Comparison of ENCODE assay signal across 1 cellular context in the genomic region with DNA sequence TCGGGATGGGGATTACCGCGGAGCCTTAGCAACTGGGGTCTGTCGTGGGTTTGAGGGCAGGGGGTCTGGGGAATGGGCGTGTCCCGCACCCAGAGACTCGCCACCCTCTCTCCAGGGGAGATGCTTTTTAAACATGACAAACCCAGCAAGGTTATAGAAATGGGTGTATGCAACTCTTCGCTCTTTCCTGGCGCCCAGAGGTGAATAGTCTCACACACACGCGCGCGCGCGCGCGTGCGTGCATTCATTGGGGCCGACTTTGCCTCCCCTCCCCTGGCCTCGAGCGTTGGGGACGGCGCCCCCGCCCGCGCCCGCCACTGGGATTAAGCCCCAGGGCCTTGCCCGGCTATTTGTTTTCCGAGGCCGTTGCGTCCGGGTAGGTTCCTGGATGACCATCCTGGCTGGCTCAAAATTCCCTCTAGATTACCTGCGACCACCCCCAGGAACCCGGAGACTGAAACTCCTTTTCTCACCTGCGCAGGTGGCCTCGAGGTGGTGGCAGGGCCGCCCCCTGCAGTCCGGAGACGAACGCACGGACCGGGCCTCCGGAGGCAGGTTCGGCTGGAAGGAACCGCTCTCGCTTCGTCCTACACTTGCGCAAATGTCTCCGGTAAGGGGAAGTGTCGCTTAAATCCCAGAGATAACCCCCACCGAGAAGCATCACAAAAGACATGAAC.
A peak's percentile ranks its signal among the peaks of the same experiment; 100 is the strongest.
TF ChIP-seq lines count a peak whose summit lies in the region.

No MANE protein-coding gene starts in this region.

TF ChIP-seq in HepG2, 621 proteins besides CTCF, POLR2A, EP300 and RAD21 (continued from another document):
- TF ChIP-seq, protein P1, sequence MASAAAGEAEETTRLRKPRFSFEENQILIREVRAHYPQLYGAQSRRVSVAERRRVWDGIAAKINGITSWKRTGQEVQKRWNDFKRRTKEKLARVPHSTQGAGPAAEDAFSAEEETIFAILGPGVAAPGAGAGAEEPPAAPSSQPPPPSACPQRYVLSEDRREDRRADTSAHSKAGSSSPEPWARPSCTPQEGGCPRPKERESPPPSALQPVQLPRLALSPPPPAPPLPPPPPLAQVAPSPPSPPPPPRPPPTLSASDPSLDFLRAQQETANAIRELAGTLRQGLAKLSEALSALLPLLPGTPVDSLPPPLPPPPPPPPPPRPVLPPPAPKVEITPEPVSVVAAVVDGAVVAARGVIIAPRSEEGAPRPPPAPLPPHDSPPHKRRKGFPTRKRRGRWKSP (CRISPR knock-in tag; IDR thresholded peaks at IDR 0.05), result 0 out of 2 replicates have a peak, but pooled peaks have one; percentile 2
- TF ChIP-seq ZNF746 (CRISPR knock-in tag; IDR thresholded peaks at IDR 0.05) (0 out of 2 replicates have a peak, but pooled peaks have one; percentile 7), ZNF230 (CRISPR knock-in tag; IDR thresholded peaks at IDR 0.05) (no peak), ADNP (CRISPR knock-in tag; IDR thresholded peaks at IDR 0.05) (no peak), NR2F2 (IDR thresholded peaks at IDR 0.05; ENCODE audit: borderline replicate concordance, low read depth) (no peak), ZEB1 (IDR thresholded peaks at IDR 0.05; ENCODE audit: insufficient replicate concordance, low read depth) (peak; percentile 92)
